26 cellular contexts compared by ENCODE assay signal in the genomic region with DNA sequence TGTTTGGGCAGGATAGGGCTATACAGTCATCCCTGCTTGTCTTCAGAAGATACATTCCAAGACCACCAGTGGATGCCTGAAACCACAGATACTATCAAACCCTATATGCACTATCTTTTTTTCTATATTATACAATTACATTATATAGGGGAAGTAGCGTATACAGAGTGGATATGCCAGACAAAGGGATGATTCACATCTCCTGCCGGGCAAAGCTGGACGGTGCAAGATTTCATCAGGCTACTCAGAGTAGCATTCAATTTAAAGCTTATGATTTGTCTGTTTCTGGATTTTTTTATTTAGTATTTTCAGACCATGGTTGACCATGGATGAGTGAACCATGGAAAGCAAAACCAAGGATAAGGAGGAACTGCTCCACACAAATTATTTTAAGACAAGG. TPM values are rescaled to one million over a fixed set of nuclear protein-coding genes. Genes with fewer than 3 reads are reported as not detected.
"Had no signal": no experiment of that assay in that cellular context is flagged by ENCODE, and none has a peak within 500 bp of the region (broad histone marks: within the 10 kb centered on the region; RNA-seq: fewer than 3 reads in every experiment).

No MANE protein-coding gene starts in this region.

- H3K9me3 ChIP-seq: colonic mucosa, esophagus muscularis mucosa, pancreas, stomach, thoracic aorta, transverse colon had no signal

- H3K27me3 ChIP-seq: colonic mucosa, pancreas, stomach had no signal

- DNase-seq: colonic mucosa; effector CD4-positive, alpha-beta T cell; endodermal cell; immature natural killer cell; left colon; left ventricle myocardium superior; mesenchymal stem cell; naive B cell; occipital lobe; pancreas; right cardiac atrium; small intestine; stimulated activated CD4-positive, alpha-beta T cell treated with anti-CD3 and anti-CD28 coated beads, Interleukin-12 subunit alpha, Interleukin-12 subunit beta, amount 100 ng/mL, for 4 hours; stimulated activated naive CD4-positive, alpha-beta T cell; stomach; substantia nigra; transverse colon had no signal

- H3K36me3 ChIP-seq: colonic mucosa, esophagus muscularis mucosa, pancreas, stomach, thoracic aorta, transverse colon had no signal

- H3K4me3 ChIP-seq: colonic mucosa, esophagus muscularis mucosa, lung, pancreas, stomach, thoracic aorta, transverse colon had no signal

RNA-seq across cellular contexts. Expression of a gene that starts 7.0 kb away (rescaled TPM):
- total RNA-seq: colonic mucosa, dermis microvascular lymphatic vessel endothelial cell, endodermal cell, endothelial cell of umbilical vein, esophagus muscularis mucosa, fibroblast of villous mesenchyme, kidney epithelial cell, left colon, left ventricle myocardium superior, occipital lobe, progenitor cell of endocrine pancreas, right cardiac atrium, stomach, thoracic aorta, transverse colon, ureter had no signal
- polyA plus RNA-seq: immature natural killer cell, lung, pancreas, right cardiac atrium, small intestine had no signal

RNA-seq across cellular contexts. Expression of a gene that starts 39.4 kb away (rescaled TPM):
- total RNA-seq: colonic mucosa, dermis microvascular lymphatic vessel endothelial cell, endodermal cell, endothelial cell of umbilical vein, esophagus muscularis mucosa, fibroblast of villous mesenchyme, kidney epithelial cell, left colon, left ventricle myocardium superior, lung, occipital lobe, pancreas, progenitor cell of endocrine pancreas, right cardiac atrium, stomach, thoracic aorta, transverse colon, ureter had no signal
- polyA plus RNA-seq: endothelial cell of umbilical vein, immature natural killer cell, lung, right cardiac atrium, small intestine, stomach had no signal
